ENCODE assay signal across 24 cellular contexts in the genomic region with DNA sequence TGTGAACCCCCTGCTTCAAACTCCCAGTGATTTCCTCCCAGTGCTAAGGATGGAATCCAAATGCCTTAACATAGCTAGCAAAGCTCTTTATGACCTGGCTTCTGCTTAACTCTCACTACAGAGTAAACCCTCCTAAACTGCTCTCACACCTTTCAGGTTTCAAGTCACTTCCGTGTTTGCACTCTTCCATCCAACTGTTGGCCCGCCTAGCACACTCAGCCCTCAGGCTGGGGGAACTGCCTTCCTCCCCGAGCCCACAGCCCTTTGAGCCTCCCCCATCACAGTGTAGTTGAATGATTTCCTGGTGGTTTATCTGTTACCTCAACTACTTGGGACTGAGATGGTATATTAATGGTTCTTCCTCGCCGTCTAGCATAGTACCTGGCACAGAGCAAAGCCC.
A peak's percentile ranks its signal among the peaks of the same experiment; 100 is the strongest.
DNase-seq lines count a peak whose midpoint lies in the region; ATAC-seq lines count a peak whose summit lies in the region.
"Had no signal": no experiment of that assay in that cellular context is flagged by ENCODE, and none has a peak within 500 bp of the region (broad histone marks: within the 10 kb centered on the region; RNA-seq: fewer than 3 reads in every experiment).

No MANE protein-coding gene starts in this region.

- no peaks in the 10 kb centered on the region for H3K4me1 ChIP-seq in SJCRH30
- H3K4me1 ChIP-seq: BE2C, BLaER1 had no signal

- ATAC-seq in left colon, result peak; percentile 65
- ATAC-seq in activated CD8-positive, alpha-beta T cell treated with anti-CD3 and anti-CD28 coated beads, Interleukin-2, amount 10 ng/mL, durations not matched to agents 7 days and 5 days, result no peak
- ATAC-seq in GM21723 (IDR thresholded peaks at IDR 0.05; ENCODE audit: unreplicated experiment), result no peak
- ATAC-seq in GM18870 (IDR thresholded peaks at IDR 0.05; ENCODE audit: unreplicated experiment), result no peak
- ATAC-seq: GM12878 had no signal

- CTCF ChIA-PET in activated CD8-positive, alpha-beta T cell treated with anti-CD3 and anti-CD28 coated beads, Interleukin-2, amount 10 ng/mL, durations not matched to agents 7 days and 5 days (lab: Charles Lee), result no interaction called here

- POLR2A ChIA-PET in activated CD8-positive, alpha-beta T cell treated with anti-CD3 and anti-CD28 coated beads, Interleukin-2, amount 10 ng/mL, durations not matched to agents 7 days and 5 days (lab: Charles Lee), result no interaction called here

- no peak overlapping the region for H3K27ac ChIP-seq in SJCRH30
- H3K27ac ChIP-seq: BLaER1 had no signal

- no peak overlapping the region for H3K4me3 ChIP-seq in SJCRH30
- H3K4me3 ChIP-seq: BLaER1, GM12878 had no signal

- DNase-seq in DMS153 treated with DMSO at 0.1 percent for 48 hours (lab: John Stamatoyannopoulos, UW; ENCODE audit: unreplicated experiment) (peak; percentile 29), NCI-H510A (lab: John Stamatoyannopoulos, UW) (peak; percentile 25), left colon (no peak), SJCRH30 (no peak)
- no peak for DNase-seq in activated CD8-positive, alpha-beta T cell treated with anti-CD3 and anti-CD28 coated beads, Interleukin-2, amount 10 ng/mL, durations not matched to agents 7 days and 5 days
- DNase-seq: 8988T; ACHN; BE2C; C1 segment of cervical spinal cord; CD4-positive, alpha-beta memory T cell; CD4-positive, CD25-positive, alpha-beta regulatory T cell; CD8-positive, alpha-beta memory T cell; COR-L47; DMS 273 treated with DMSO at 0.1 percent for 48 hours; DMS53; DMS79; DND-41; EL; GDM1 had no signal

- H3K36me3 Mint-ChIP-seq in activated CD8-positive, alpha-beta T cell treated with anti-CD3 and anti-CD28 coated beads, Interleukin-2, amount 10 ng/mL, durations not matched to agents 7 days and 5 days (ENCODE audit: low read depth), result no peaks in the 10 kb centered on the region
- H3K36me3 Mint-ChIP-seq: CD14-positive monocyte; CD4-positive, alpha-beta memory T cell; CD4-positive, CD25-positive, alpha-beta regulatory T cell; CD8-positive, alpha-beta memory T cell had no signal

- no peaks in the 10 kb centered on the region for H3K9me3 Mint-ChIP-seq in activated CD8-positive, alpha-beta T cell treated with anti-CD3 and anti-CD28 coated beads, Interleukin-2, amount 10 ng/mL, durations not matched to agents 7 days and 5 days (ENCODE audit: insufficient read depth)
- H3K9me3 Mint-ChIP-seq: CD8-positive, alpha-beta memory T cell had no signal

- peaks cover 7% of the 10 kb centered on the region for H3K27me3 Mint-ChIP-seq in activated CD8-positive, alpha-beta T cell treated with anti-CD3 and anti-CD28 coated beads, Interleukin-2, amount 10 ng/mL, durations not matched to agents 7 days and 5 days (ENCODE audit: low read depth)

- intact Hi-C loops in left colon (cut with DNase I, micrococcal nuclease), result no loop called here

- H3K4me1 Mint-ChIP-seq in activated CD8-positive, alpha-beta T cell treated with anti-CD3 and anti-CD28 coated beads, Interleukin-2, amount 10 ng/mL, durations not matched to agents 7 days and 5 days (ENCODE audit: low read depth), result no peaks in the 10 kb centered on the region
- H3K4me1 Mint-ChIP-seq: CD14-positive monocyte; CD4-positive, alpha-beta memory T cell; CD4-positive, CD25-positive, alpha-beta regulatory T cell; CD8-positive, alpha-beta memory T cell had no signal

- H3K4me3 Mint-ChIP-seq in activated CD8-positive, alpha-beta T cell treated with anti-CD3 and anti-CD28 coated beads, Interleukin-2, amount 10 ng/mL, durations not matched to agents 7 days and 5 days, result no peak overlapping the region
- H3K4me3 Mint-ChIP-seq: CD4-positive, alpha-beta memory T cell; CD4-positive, CD25-positive, alpha-beta regulatory T cell; CD8-positive, alpha-beta memory T cell had no signal

- no peak overlapping the region for H3K27ac Mint-ChIP-seq in activated CD8-positive, alpha-beta T cell treated with anti-CD3 and anti-CD28 coated beads, Interleukin-2, amount 10 ng/mL, durations not matched to agents 7 days and 5 days
- H3K27ac Mint-ChIP-seq: CD14-positive monocyte; CD4-positive, alpha-beta memory T cell; CD4-positive, CD25-positive, alpha-beta regulatory T cell; CD8-positive, alpha-beta memory T cell had no signal

- no peaks in the 10 kb centered on the region for H3K27me3 ChIP-seq in SJCRH30
- H3K27me3 ChIP-seq: BE2C, BLaER1 had no signal

- H3K36me3 ChIP-seq in SJCRH30, result no peaks in the 10 kb centered on the region
- H3K36me3 ChIP-seq: BE2C, BLaER1 had no signal

- H3K9me3 ChIP-seq in SJCRH30 (replicated peaks), result no peaks in the 10 kb centered on the region
- H3K9me3 ChIP-seq: BE2C, BLaER1 had no signal

Comparison
In these comparisons a context has a peak if more than half of its experiments do, and no peak if none do; other contexts are left out.
1. DNase-seq: peak in DMS153 treated with DMSO at 0.1 percent for 48 hours (single experiment) and NCI-H510A (single experiment); none in left colon (0 of 2), activated CD8-positive, alpha-beta T cell treated with anti-CD3 and anti-CD28 coated beads, Interleukin-2, amount 10 ng/mL, durations not matched to agents 7 days and 5 days (single experiment) and SJCRH30 (0 of 2).